ENCODE assay signal across 1 cellular context in the genomic region with DNA sequence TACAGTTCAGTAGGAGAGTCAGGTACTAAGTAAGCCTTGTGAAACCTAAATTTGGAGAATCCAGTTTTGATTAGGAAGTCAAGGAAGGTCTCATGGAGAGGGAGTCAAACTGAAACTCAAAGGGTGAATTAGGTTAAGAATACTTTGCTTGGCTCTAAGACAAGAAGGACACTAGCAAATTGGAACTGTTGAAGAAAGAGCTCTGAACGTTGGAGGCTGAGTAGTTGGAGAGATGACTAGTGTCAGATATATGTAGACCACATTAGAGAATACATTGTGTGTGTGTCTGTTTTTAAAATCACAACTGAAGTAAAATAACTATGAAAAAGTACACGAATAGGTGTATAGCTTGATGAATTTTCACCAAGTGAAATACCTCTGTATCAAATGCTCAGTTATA.
TF ChIP-seq lines count a peak whose summit lies in the region.

No MANE protein-coding gene starts in this region.

TF ChIP-seq in K562, 482 proteins besides CTCF, POLR2A, EP300 and RAD21:
- TF ChIP-seq TAF9B (IDR thresholded peaks at IDR 0.05; ENCODE audit: partially characterized antibody) (no peak), TRIM24 (IDR thresholded peaks at IDR 0.05) (peak in 1 of 2 experiments; percentile 28; a peak in 1 of 4 replicates), GTF2F1 (IDR thresholded peaks at IDR 0.05; ENCODE audit: low read depth, low read length) (no peak)
- TF ChIP-seq, protein P1, sequence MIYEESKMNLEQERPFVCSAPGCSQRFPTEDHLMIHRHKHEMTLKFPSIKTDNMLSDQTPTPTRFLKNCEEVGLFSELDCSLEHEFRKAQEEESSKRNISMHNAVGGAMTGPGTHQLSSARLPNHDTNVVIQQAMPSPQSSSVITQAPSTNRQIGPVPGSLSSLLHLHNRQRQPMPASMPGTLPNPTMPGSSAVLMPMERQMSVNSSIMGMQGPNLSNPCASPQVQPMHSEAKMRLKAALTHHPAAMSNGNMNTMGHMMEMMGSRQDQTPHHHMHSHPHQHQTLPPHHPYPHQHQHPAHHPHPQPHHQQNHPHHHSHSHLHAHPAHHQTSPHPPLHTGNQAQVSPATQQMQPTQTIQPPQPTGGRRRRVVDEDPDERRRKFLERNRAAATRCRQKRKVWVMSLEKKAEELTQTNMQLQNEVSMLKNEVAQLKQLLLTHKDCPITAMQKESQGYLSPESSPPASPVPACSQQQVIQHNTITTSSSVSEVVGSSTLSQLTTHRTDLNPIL (CRISPR knock-in tag; IDR thresholded peaks at IDR 0.05): no peak
